In genomic region chr7:16465469-16466086, GRCh38 we compare ENCODE assay signal across 9 cellular contexts. TPM values are rescaled to one million over a fixed set of nuclear protein-coding genes. Genes with fewer than 3 reads are reported as not detected.
A peak's percentile ranks its signal among the peaks of the same experiment; 100 is the strongest.
DNase-seq lines count a peak whose midpoint lies in the region; ATAC-seq, FAIRE-seq and TF ChIP-seq lines count a peak whose summit lies in the region.
"Had no signal": no experiment of that assay in that cellular context is flagged by ENCODE, and none has a peak within 500 bp of the region (broad histone marks: within the 10 kb centered on the region; RNA-seq: fewer than 3 reads in every experiment).

A gene with protein sequence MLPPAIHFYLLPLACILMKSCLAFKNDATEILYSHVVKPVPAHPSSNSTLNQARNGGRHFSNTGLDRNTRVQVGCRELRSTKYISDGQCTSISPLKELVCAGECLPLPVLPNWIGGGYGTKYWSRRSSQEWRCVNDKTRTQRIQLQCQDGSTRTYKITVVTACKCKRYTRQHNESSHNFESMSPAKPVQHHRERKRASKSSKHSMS (minus strand): TSS chr7:16465738. CDS start chr7:16465668, 70 bp downstream.

- H3K36me3 ChIP-seq in kidney (ENCODE audit: control insufficient read depth in 1 of 2, insufficient read depth in 2 of 2, low read length in 2 of 2) (no peaks in the 10 kb centered on the region), suprapubic skin (no peaks in the 10 kb centered on the region)

- H3K4me3 ChIP-seq in kidney (ENCODE audit: low read length in 2 of 2), result peak within 1 kb of the TSS; percentile 65 to 67
- peak within 1 kb of the TSS; percentile 30 for H3K4me3 ChIP-seq in suprapubic skin

- intact Hi-C loops in kidney (cut with DNase I), result no loop called here

- no peaks in the 10 kb centered on the region for H3K9me3 Mint-ChIP-seq in brain

- no peak for TF ChIP-seq POLR2A in suprapubic skin (IDR thresholded peaks at IDR 0.05)

- peak within 1 kb of the TSS; percentile 20 to 35 for H3K27ac ChIP-seq in kidney (ENCODE audit: low read depth in 2 of 2, low read length in 2 of 2)
- peak within 1 kb of the TSS; percentile 80 for H3K27ac ChIP-seq in suprapubic skin

- peaks cover 3% of the 10 kb centered on the region for H3K27me3 Mint-ChIP-seq in brain

- H3K9me3 ChIP-seq in kidney (ENCODE audit: control insufficient read depth in 1 of 2, low read length in 2 of 2) (no peaks in the 10 kb centered on the region), suprapubic skin (no peaks in the 10 kb centered on the region)

- 15% methylated on average over 10 of the region's 10 CpGs for WGBS in suprapubic skin

- no peak for FAIRE-seq in kidney (lab: Jason Lieb, UNC)

- DNase-seq in NCI-H1048 (lab: John Stamatoyannopoulos, UW) (peak; percentile 72), kidney (no peak), suprapubic skin (ENCODE audit: low spot score in 2 of 2) (no peak), Kasumi-1 (lab: John Stamatoyannopoulos, UW) (no peak)

- H3K4me1 ChIP-seq in kidney (ENCODE audit: control insufficient read depth in 1 of 2, insufficient read depth in 1 of 2, low read depth in 1 of 2, low read length in 2 of 2), result peaks cover 0 to 3% of the 10 kb centered on the region in 2 donors
- peaks cover 5% of the 10 kb centered on the region for H3K4me1 ChIP-seq in suprapubic skin

- peak within 1 kb of the TSS; percentile 55 to 91 (median 78) for H3K27ac Mint-ChIP-seq in brain

- no peak for TF ChIP-seq EP300 in suprapubic skin (IDR thresholded peaks at IDR 0.05)

- ATAC-seq in HG02623 (IDR thresholded peaks at IDR 0.05; ENCODE audit: unreplicated experiment) (no peak), HG03025 (IDR thresholded peaks at IDR 0.05; ENCODE audit: low FRiP score, unreplicated experiment) (no peak)

- H3K4me1 Mint-ChIP-seq in brain, result peaks cover 58% of the 10 kb centered on the region

- H3K27me3 ChIP-seq in suprapubic skin, result no peaks in the 10 kb centered on the region

- H3K4me3 Mint-ChIP-seq in brain, result peak within 1 kb of the TSS; percentile 80 to 88 (median 82)

- no peak for TF ChIP-seq CTCF in brain (conservative IDR thresholded peaks at IDR 0.05)
- no peak for TF ChIP-seq CTCF in kidney (IDR thresholded peaks at IDR 0.05; ENCODE audit: borderline replicate concordance, extremely low read depth, insufficient read depth)
- no peak for TF ChIP-seq CTCF in suprapubic skin (IDR thresholded peaks at IDR 0.05)

- peak within 1 kb of the TSS in 1 of 2 donors; percentile 49 for H3K9ac ChIP-seq in kidney (ENCODE audit: low read length in 2 of 2)

- no peaks in the 10 kb centered on the region for H3K36me3 Mint-ChIP-seq in brain

RNA-seq across cellular contexts. Expression of the gene that starts here (rescaled TPM):
- polyA plus RNA-seq in brain (ENCODE audit: insufficient read depth, low read depth, low replicate concordance) (0.97 TPM), kidney (ENCODE audit: insufficient read depth, low read depth, low replicate concordance) (13.3 TPM)
- total RNA-seq in kidney (13.4 TPM), suprapubic skin (10 to 100 TPM; 14.7 to 40.5 (median 23.4) TPM)
- total RNA-seq: pulmonary artery endothelial cell; T-helper 1 cell treated with Interleukin-12 subunit alpha and Interleukin-12 subunit beta and Interleukin-4 antibody, amounts not matched to agents 30 ng/mL and 1 ng/mL, for 36 hours had no signal
